In genomic region chr21:45403825-45404725, GRCh38 we compare ENCODE assay signal across 10 cellular contexts. TPM values are rescaled to one million over a fixed set of nuclear protein-coding genes. Genes with fewer than 3 reads are reported as not detected.
DNase-seq lines count a peak whose midpoint lies in the region; ATAC-seq, FAIRE-seq and TF ChIP-seq lines count a peak whose summit lies in the region.
"Had no signal": no experiment of that assay in that cellular context is flagged by ENCODE, and none has a peak within 500 bp of the region (broad histone marks: within the 10 kb centered on the region; RNA-seq: fewer than 3 reads in every experiment).

No MANE protein-coding gene starts in this region.

- POLR2A ChIA-PET in T-cell (lab: Charles Lee) = no interaction called here

- H3K9me3 Mint-ChIP-seq in T-cell = peaks cover 7 to 9% (median 7%) of the 10 kb centered on the region in 3 donors

- H3K27ac ChIP-seq in foreskin keratinocyte (no peak overlapping the region), trophoblast cell (ENCODE audit: low read depth, low read length) (peak overlapping the region; percentile 49)
- H3K27ac ChIP-seq: HL-60 had no signal

- H3K4me2 ChIP-seq in trophoblast cell (ENCODE audit: low read length) = peak overlapping the region; percentile 85

- peaks cover 7% of the 10 kb centered on the region for H3K36me3 Mint-ChIP-seq in T-cell

- peaks cover 4% of the 10 kb centered on the region for H3K27me3 ChIP-seq in foreskin keratinocyte
- no peaks in the 10 kb centered on the region for H3K27me3 ChIP-seq in trophoblast cell (ENCODE audit: insufficient read depth, low read length)

- peak overlapping the region; percentile 63 for H3K14ac ChIP-seq in trophoblast cell (ENCODE audit: low read length)

- H3K4me3 Mint-ChIP-seq in T-cell = peak overlapping the region; percentile 69 to 82 (median 73)

- DNase-seq in DMS79 treated with DMSO at 0.1 percent for 48 hours (lab: John Stamatoyannopoulos, UW) (peak; percentile 32), T-cell (no peak), foreskin keratinocyte (peak; percentile 75 to 90), trophoblast cell (no peak), RPMI8226 (no peak), NK-92 (lab: John Stamatoyannopoulos, UW; ENCODE audit: unreplicated experiment) (no peak), D721Med (ENCODE audit: insufficient read length, low spot score) (no peak)

- H3K4ac ChIP-seq in trophoblast cell (ENCODE audit: low read depth, low read length) = peak overlapping the region; percentile 59

- FAIRE-seq in D721Med (lab: Jason Lieb, UNC) = no peak
- FAIRE-seq: islet of Langerhans had no signal

- peaks cover 19% of the 10 kb centered on the region for H3K79me2 ChIP-seq in trophoblast cell (ENCODE audit: control insufficient read depth, insufficient read depth, low read length, poor library complexity)

- H2BK120ac ChIP-seq in trophoblast cell (ENCODE audit: insufficient read depth, low read length, poor library complexity) = peak overlapping the region; percentile 79

- peak overlapping the region; percentile 61 for H2AK5ac ChIP-seq in trophoblast cell (ENCODE audit: low read length)

- peaks cover 5% of the 10 kb centered on the region for H3K4me1 ChIP-seq in foreskin keratinocyte
- peaks cover 36 to 37% of the 10 kb centered on the region in 2 experiments for H3K4me1 ChIP-seq in trophoblast cell (ENCODE audit: control insufficient read depth in 1 of 2, insufficient read depth in 2 of 2, low read length in 2 of 2)

- peak overlapping the region; percentile 86 for H2AFZ ChIP-seq in trophoblast cell (ENCODE audit: insufficient read depth, low read length, poor library complexity)

- H3K27ac Mint-ChIP-seq in T-cell = peak overlapping the region in 1 of 2 donors; percentile 76

- peaks cover 8 to 15% (median 11%) of the 10 kb centered on the region in 3 donors for H3K4me1 Mint-ChIP-seq in T-cell

- peaks cover 3 to 8% of the 10 kb centered on the region in 2 experiments for H3K36me3 ChIP-seq in trophoblast cell (ENCODE audit: control insufficient read depth in 1 of 2, insufficient read depth in 2 of 2, low read length in 2 of 2)

- peak overlapping the region; percentile 44 for H4K8ac ChIP-seq in trophoblast cell (ENCODE audit: low read depth, low read length)

- CTCF ChIA-PET in T-cell (lab: Charles Lee) = no interaction called here

- peaks cover 35% of the 10 kb centered on the region for H3K79me1 ChIP-seq in trophoblast cell (ENCODE audit: low read length)

- peak; percentile 5 to 20 (median 16) for ATAC-seq in T-cell (replicated peaks in 1 of 4)
- peak; percentile 50 for ATAC-seq in foreskin keratinocyte
- ATAC-seq in GM21737 (IDR thresholded peaks at IDR 0.05; ENCODE audit: unreplicated experiment) = no peak

- peak overlapping the region; percentile 29 for H2BK5ac ChIP-seq in trophoblast cell (ENCODE audit: low read depth, low read length, poor library complexity)

- H3K9me3 ChIP-seq in trophoblast cell (ENCODE audit: insufficient read depth, low read depth, low read length) = no peaks in the 10 kb centered on the region

- no peak overlapping the region for H3K23ac ChIP-seq in trophoblast cell (ENCODE audit: low read length)

- H2BK12ac ChIP-seq in trophoblast cell (ENCODE audit: low read length) = peak overlapping the region; percentile 67

- TF ChIP-seq CTCF in foreskin keratinocyte (conservative IDR thresholded peaks at IDR 0.05) = no peak
- no peak for TF ChIP-seq CTCF in D721Med (IDR thresholded peaks at IDR 0.05; ENCODE audit: insufficient read depth, missing control alignments)

- peak overlapping the region; percentile 78 for H3K18ac ChIP-seq in trophoblast cell (ENCODE audit: low read length)

- H4K12ac ChIP-seq in trophoblast cell (ENCODE audit: low read depth, low read length) = peak overlapping the region; percentile 65

- H3K9ac ChIP-seq in trophoblast cell (ENCODE audit: low read length) = no peak overlapping the region

- WGBS in trophoblast cell (ENCODE audit: extremely low coverage, insufficient coverage, insufficient read length) = no CpG with 5 or more reads among the region's 38 CpGs

- H4K91ac ChIP-seq in trophoblast cell (ENCODE audit: low read depth, low read length) = peak overlapping the region; percentile 91

- peaks cover 38 to 72% of the 10 kb centered on the region in 2 donors for H3K27me3 Mint-ChIP-seq in T-cell

- peak overlapping the region; percentile 57 for H3K4me3 ChIP-seq in trophoblast cell (ENCODE audit: low read depth, low read length)

RNA-seq across cellular contexts. Expression of gene COL18A1, which starts 0.9 kb away (rescaled TPM):
- total RNA-seq in T-cell = 10 to 100 TPM in 3 of 5 donors, 1 to 10 TPM in 2; 7.2 to 53.8 (median 10.5) TPM
- 30.0 and 37.3 TPM in 2 replicates for total RNA-seq in foreskin keratinocyte
- polyA plus RNA-seq in foreskin keratinocyte = 26.2 and 32.3 TPM in 2 replicates
- polyA plus RNA-seq in trophoblast cell (2013) = 174 and 188 TPM in 2 replicates

Comparison
In these comparisons a context has a peak if more than half of its experiments do, and no peak if none do; other contexts are left out.
1. DNase-seq: peak in DMS79 treated with DMSO at 0.1 percent for 48 hours (single experiment) and foreskin keratinocyte (2 of 2); none in T-cell (0 of 34), trophoblast cell (0 of 2), RPMI8226 (single experiment), NK-92 (single experiment) and D721Med (single experiment).